16 cellular contexts compared by ENCODE assay signal in the genomic region with DNA sequence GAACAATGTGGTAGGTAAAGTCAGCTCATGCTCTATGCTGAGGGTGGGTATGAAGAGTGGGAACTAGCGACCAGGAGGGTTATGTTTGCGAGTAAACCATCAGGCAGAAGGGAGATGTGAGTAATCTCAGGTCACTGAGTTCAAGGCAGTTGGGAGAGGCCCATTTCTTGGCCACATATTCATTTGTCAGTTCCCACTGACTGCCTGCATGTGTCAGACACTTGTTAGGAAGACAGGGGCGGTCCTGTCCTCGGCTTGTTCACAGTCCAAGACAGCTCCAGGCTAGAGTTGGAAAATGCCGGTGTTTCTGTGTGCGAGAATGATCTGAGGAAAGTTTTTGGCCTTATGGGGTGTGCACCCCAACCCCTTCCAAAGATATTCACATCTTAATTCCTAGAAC. TPM values are rescaled to one million over a fixed set of nuclear protein-coding genes. Genes with fewer than 3 reads are reported as not detected.
DNase-seq lines count a peak whose midpoint lies in the region; FAIRE-seq and TF ChIP-seq lines count a peak whose summit lies in the region.
"Had no signal": no experiment of that assay in that cellular context is flagged by ENCODE, and none has a peak within 500 bp of the region (broad histone marks: within the 10 kb centered on the region; RNA-seq: fewer than 3 reads in every experiment).

No MANE protein-coding gene starts in this region.

- POLR2A ChIA-PET in CD4-positive, alpha-beta memory T cell (lab: Charles Lee; ENCODE audit: partially characterized antibody), result no interaction called here

- peaks cover 2 to 4% of the 10 kb centered on the region in 2 donors for H3K27me3 Mint-ChIP-seq in CD4-positive, alpha-beta memory T cell

- TF ChIP-seq CTCF in fibroblast of mammary gland (conservative IDR thresholded peaks at IDR 0.05; ENCODE audit: control insufficient read depth, insufficient read depth, low read depth, low read length), result no peak

- H3K9me3 ChIP-seq in CD4-positive, alpha-beta memory T cell (ENCODE audit: control insufficient read depth in 1 of 2, low read length in 2 of 2), result no peaks in the 10 kb centered on the region

- H3K4me1 Mint-ChIP-seq in CD4-positive, alpha-beta memory T cell, result no peaks in the 10 kb centered on the region

- H3K27me3 ChIP-seq in CD4-positive, alpha-beta memory T cell (ENCODE audit: insufficient read depth, low read length), result no peaks in the 10 kb centered on the region

- H3K36me3 Mint-ChIP-seq in CD4-positive, alpha-beta memory T cell, result no peaks in the 10 kb centered on the region

- H3K4me3 Mint-ChIP-seq in CD4-positive, alpha-beta memory T cell, result no peak overlapping the region
- H3K4me3 Mint-ChIP-seq: CD4-positive, alpha-beta T cell; H9 had no signal

- DNase-seq in AG08395 (ENCODE audit: low spot score), result peak; percentile 81
- DNase-seq in H54 (ENCODE audit: insufficient read length, low spot score), result peak; percentile 56
- peak; percentile 68 for DNase-seq in RCC 7860 (ENCODE audit: low spot score)
- DNase-seq in fibroblast of mammary gland (ENCODE audit: low read depth), result peak; percentile 82
- no peak for DNase-seq in NCI-H526 treated with DMSO at 0.1 percent for 48 hours (lab: John Stamatoyannopoulos, UW)
- DNase-seq in CD4-positive, alpha-beta memory T cell, result no peak
- DNase-seq in T-helper 9 cell, result no peak
- DNase-seq in T-helper 2 cell, result no peak
- DNase-seq: activated gamma-delta T cell treated with Interleukin-2 at 50 U/mL for 16 hours; anterior cingulate cortex; CD4-positive, alpha-beta T cell; H9; Karpas-422; NCI-H446; NK-92 treated with Interleukin-12 subunit alpha and Interleukin-12 subunit beta, amount 100 ng/mL, for 24 hours had no signal

- H3K27ac Mint-ChIP-seq in CD4-positive, alpha-beta memory T cell, result no peak overlapping the region
- H3K27ac Mint-ChIP-seq: CD4-positive, alpha-beta T cell had no signal

- CTCF ChIA-PET in CD4-positive, alpha-beta memory T cell (lab: Charles Lee; ENCODE audit: partially characterized antibody), result no interaction called here

- H3K27ac ChIP-seq in CD4-positive, alpha-beta memory T cell (ENCODE audit: low read depth, low read length), result no peak overlapping the region

- H3K9me3 Mint-ChIP-seq in CD4-positive, alpha-beta memory T cell, result peaks cover 0 to 4% (median under 1%) of the 10 kb centered on the region in 8 donors
- H3K9me3 Mint-ChIP-seq: CD4-positive, alpha-beta T cell had no signal

- TF ChIP-seq POLR2A in H54 (IDR thresholded peaks at IDR 0.05; ENCODE audit: low read depth, low read length), result no peak

- intact Hi-C loops in CD4-positive, alpha-beta memory T cell (cut with micrococcal nuclease), result no loop called here

- H3K36me3 ChIP-seq in CD4-positive, alpha-beta memory T cell (ENCODE audit: insufficient read depth, low read length), result no peaks in the 10 kb centered on the region

- no peak overlapping the region for H3K4me3 ChIP-seq in fibroblast of mammary gland (ENCODE audit: control insufficient read depth, low read depth, low read length)
- no peak overlapping the region for H3K4me3 ChIP-seq in CD4-positive, alpha-beta memory T cell (ENCODE audit: low read length in 2 of 2)

- no peaks in the 10 kb centered on the region for H3K4me1 ChIP-seq in CD4-positive, alpha-beta memory T cell (ENCODE audit: insufficient read depth, low read length)

- FAIRE-seq in H54 (lab: Jason Lieb, UNC), result peak; percentile 95
- peak; percentile 78 for FAIRE-seq in RCC 7860 (lab: Jason Lieb, UNC)
- FAIRE-seq: frontal cortex had no signal

RNA-seq across cellular contexts. Expression of a gene that starts 48.6 kb away (rescaled TPM):
- not detected for total RNA-seq in CD4-positive, alpha-beta memory T cell
- not detected for polyA plus RNA-seq in CD4-positive, alpha-beta memory T cell
- total RNA-seq: CD4-positive, alpha-beta T cell; frontal cortex; H9 had no signal

Comparison
In these comparisons a context has a peak if more than half of its experiments do, and no peak if none do; other contexts are left out.
1. DNase-seq: peak in AG08395 (single experiment), H54 (single experiment), RCC 7860 (single experiment) and fibroblast of mammary gland (single experiment); none in NCI-H526 treated with DMSO at 0.1 percent for 48 hours (single experiment), CD4-positive, alpha-beta memory T cell (0 of 5), T-helper 9 cell (single experiment) and T-helper 2 cell (0 of 5).